Comparison of ENCODE assay signal across 7 cellular contexts in genomic region chr22:28883917-28884753, GRCh38. TPM values are rescaled to one million over a fixed set of nuclear protein-coding genes. Genes with fewer than 3 reads are reported as not detected.
DNase-seq lines count a peak whose midpoint lies in the region; ATAC-seq and TF ChIP-seq lines count a peak whose summit lies in the region.

No MANE protein-coding gene starts in this region.

- no peak for TF ChIP-seq CTCF in nephron (IDR thresholded peaks at IDR 0.05; ENCODE audit: unreplicated experiment in 3 of 3)

- H3K4me1 ChIP-seq in aorta (ENCODE audit: control insufficient read depth in 1 of 2, insufficient read depth in 2 of 2, low read length in 2 of 2) = no peaks in the 10 kb centered on the region

- peak overlapping the region; percentile 77 to 85 for H3K4me3 ChIP-seq in aorta (ENCODE audit: low read length in 2 of 2)

- peak overlapping the region; percentile 82 to 90 (median 90) for H3K4me3 Mint-ChIP-seq in nephron

- no peaks in the 10 kb centered on the region for H3K36me3 ChIP-seq in aorta (ENCODE audit: control insufficient read depth in 1 of 2, insufficient read depth in 2 of 2, low read length in 1 of 2)

- no peaks in the 10 kb centered on the region for H3K27me3 ChIP-seq in aorta (ENCODE audit: control insufficient read depth in 1 of 2, insufficient read depth in 2 of 2, low read length in 1 of 2)

- peak overlapping the region in 1 of 2 donors; percentile 39 for H3K27ac ChIP-seq in aorta (ENCODE audit: low read depth in 1 of 2, low read length in 2 of 2)

- DNase-seq in LoVo (ENCODE audit: low spot score) (peak; percentile 38), activated T-cell treated with anti-CD3 and anti-CD28 coated beads for 1 hour (ENCODE audit: low read depth) (peak; percentile 12), aorta (peak; percentile 60 to 81), foreskin melanocyte (no peak)

- H3K9me3 Mint-ChIP-seq in nephron = no peaks in the 10 kb centered on the region

- peaks cover 51% of the 10 kb centered on the region for H3K4me1 Mint-ChIP-seq in nephron

- H3K27me3 Mint-ChIP-seq in nephron (ENCODE audit: low read depth) = peaks cover 5% of the 10 kb centered on the region

- peak overlapping the region; percentile 56 to 80 (median 76) for H3K27ac Mint-ChIP-seq in nephron

- H3K9me3 ChIP-seq in aorta (ENCODE audit: control insufficient read depth, low read length) = no peaks in the 10 kb centered on the region

- no peaks in the 10 kb centered on the region for H3K36me3 Mint-ChIP-seq in nephron (ENCODE audit: low read depth)

- intact Hi-C loops in aorta (cut with DNase I) = loop anchor here (2.0 to 10.0 kb wide), 3 partner anchors 68 to 151 kb away; no protein-coding TSS in a partner anchor

- 3 to 4% methylated on average over 64 to 79 of the region's 79 CpGs for WGBS in aorta, 2 donors

- ATAC-seq in GM18909 (IDR thresholded peaks at IDR 0.05; ENCODE audit: poor library complexity, unreplicated experiment) = peak; percentile 38
- ATAC-seq in esophagus mucosa = peak; percentile 5
- ATAC-seq in aorta (ENCODE audit: low FRiP score) = no peak

RNA-seq across cellular contexts. Expression of gene ZNRF3, which starts 0.8 kb away (rescaled TPM):
- total RNA-seq in esophagus mucosa (6.4 TPM), aorta (10 to 100 TPM in 1 of 2 donors, 1 to 10 TPM in 1; 7.2 to 11.8 TPM)
- polyA plus RNA-seq in aorta = 1 to 10 TPM; 1.4 to 2.9 TPM
